Comparison of ENCODE assay signal across 21 cellular contexts in the genomic region with DNA sequence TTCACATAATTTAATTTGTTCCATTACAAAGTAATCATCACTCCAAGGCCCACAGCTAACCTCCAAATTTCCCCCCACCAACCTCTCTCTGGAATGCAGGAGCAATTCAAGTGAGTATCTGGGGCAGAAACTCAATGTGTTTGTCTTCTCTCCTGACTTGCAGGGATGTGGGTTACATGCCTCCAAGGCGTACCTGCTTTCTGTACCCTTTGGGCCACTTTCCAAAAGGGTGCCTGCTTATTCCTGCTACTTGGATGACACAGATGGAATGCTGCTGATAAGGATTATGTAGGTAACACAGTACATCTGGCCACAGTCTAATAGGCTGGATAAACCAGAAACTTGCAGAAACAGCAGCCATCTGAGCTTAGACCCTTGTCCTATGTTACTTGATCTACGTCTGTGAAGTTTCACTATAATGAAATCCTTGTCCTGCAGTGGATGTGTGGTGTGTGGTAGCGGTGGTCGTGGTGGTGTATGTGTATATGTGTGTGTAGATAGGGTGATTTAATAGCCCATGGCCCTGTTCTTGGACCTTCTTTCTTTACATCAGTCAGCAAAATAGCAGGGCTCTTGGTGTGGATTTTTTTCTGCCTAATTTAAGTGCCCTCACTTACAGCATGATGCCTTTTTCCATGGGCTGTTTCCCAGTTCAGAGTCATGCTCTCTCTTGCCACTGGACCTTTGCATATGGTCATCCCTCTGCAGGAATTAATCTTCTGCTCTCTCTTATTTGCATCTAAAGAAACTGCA.
"Had no signal": no experiment of that assay in that cellular context is flagged by ENCODE, and none has a peak within 500 bp of the region (broad histone marks: within the 10 kb centered on the region; RNA-seq: fewer than 3 reads in every experiment).

No MANE protein-coding gene starts in this region.

- DNase-seq: activated CD4-positive, alpha-beta T cell treated with anti-CD3 and anti-CD28 coated beads, Interleukin-2, amount 50 U/mL, for 1 hour; activated CD8-positive, alpha-beta memory T cell treated with anti-CD3 and anti-CD28 coated beads for 24 hours; activated naive CD8-positive, alpha-beta T cell treated with anti-CD3 and anti-CD28 coated beads, Interleukin-2, amount 10 ng/mL, durations not matched to agents 7 days and 5 days; brain microvascular endothelial cell; effector CD4-positive, alpha-beta T cell; hippocampal formation; kidney; left ventricle myocardium inferior; natural killer cell; nucleus accumbens; stimulated activated CD4-positive, alpha-beta T cell treated with anti-CD3 and anti-CD28 coated beads, Interleukin-15, amount 100 ng/mL, for 24 hours; stimulated activated CD4-positive, alpha-beta T cell treated with anti-CD3 and anti-CD28 coated beads, Interleukin-4, amount 100 ng/mL, for 24 hours; stimulated activated naive CD4-positive, alpha-beta T cell had no signal

- H3K27me3 ChIP-seq: brain microvascular endothelial cell, esophagus muscularis mucosa, tibial nerve, vagina had no signal

- H3K4me1 Mint-ChIP-seq: activated naive CD8-positive, alpha-beta T cell treated with anti-CD3 and anti-CD28 coated beads, Interleukin-2, amount 10 ng/mL, durations not matched to agents 7 days and 5 days; central memory CD8-positive, alpha-beta T cell; memory B cell; natural killer cell had no signal

- H3K4me1 ChIP-seq: esophagus muscularis mucosa, left ventricle myocardium inferior, tibial nerve, vagina had no signal

- ATAC-seq: natural killer cell had no signal

- H3K4me3 Mint-ChIP-seq: activated naive CD8-positive, alpha-beta T cell treated with anti-CD3 and anti-CD28 coated beads, Interleukin-2, amount 10 ng/mL, durations not matched to agents 7 days and 5 days; activated T-helper 1 cell treated with anti-CD3 and anti-CD28 coated beads, Interleukin-12 subunit alpha, Interleukin-12 subunit beta, Interleukin-2, Interleukin-4 antibody, amounts not matched to agents 30 ng/mL and 10 ng/mL and 1 ng/mL, durations not matched to agents 14 hours and 24 hours and 36 hours; central memory CD8-positive, alpha-beta T cell; memory B cell; natural killer cell had no signal

- H3K9me3 Mint-ChIP-seq: activated naive CD8-positive, alpha-beta T cell treated with anti-CD3 and anti-CD28 coated beads, Interleukin-2, amount 10 ng/mL, durations not matched to agents 7 days and 5 days; activated T-helper 1 cell treated with anti-CD3 and anti-CD28 coated beads, Interleukin-12 subunit alpha, Interleukin-12 subunit beta, Interleukin-2, Interleukin-4 antibody, amounts not matched to agents 30 ng/mL and 10 ng/mL and 1 ng/mL, durations not matched to agents 14 hours and 24 hours and 36 hours; memory B cell had no signal

- H3K9me3 ChIP-seq: esophagus muscularis mucosa, left ventricle myocardium inferior, tibial nerve, vagina had no signal

- H3K4me3 ChIP-seq: coronary artery, esophagus muscularis mucosa, left ventricle myocardium inferior, skin epidermis, tibial nerve, vagina had no signal

- H3K27me3 Mint-ChIP-seq: activated naive CD8-positive, alpha-beta T cell treated with anti-CD3 and anti-CD28 coated beads, Interleukin-2, amount 10 ng/mL, durations not matched to agents 7 days and 5 days; central memory CD8-positive, alpha-beta T cell had no signal

- H3K27ac ChIP-seq: brain microvascular endothelial cell, coronary artery, esophagus muscularis mucosa, left ventricle myocardium inferior, skin epidermis, tibial nerve, vagina had no signal

- H3K27ac Mint-ChIP-seq: activated naive CD8-positive, alpha-beta T cell treated with anti-CD3 and anti-CD28 coated beads, Interleukin-2, amount 10 ng/mL, durations not matched to agents 7 days and 5 days; activated T-helper 1 cell treated with anti-CD3 and anti-CD28 coated beads, Interleukin-12 subunit alpha, Interleukin-12 subunit beta, Interleukin-2, Interleukin-4 antibody, amounts not matched to agents 30 ng/mL and 10 ng/mL and 1 ng/mL, durations not matched to agents 14 hours and 24 hours and 36 hours; memory B cell; natural killer cell had no signal

- H3K36me3 ChIP-seq: brain microvascular endothelial cell, esophagus muscularis mucosa, left ventricle myocardium inferior, tibial nerve, vagina had no signal

- H3K36me3 Mint-ChIP-seq: activated naive CD8-positive, alpha-beta T cell treated with anti-CD3 and anti-CD28 coated beads, Interleukin-2, amount 10 ng/mL, durations not matched to agents 7 days and 5 days; natural killer cell had no signal
